ENCODE assay signal across 8 cellular contexts in the genomic region with DNA sequence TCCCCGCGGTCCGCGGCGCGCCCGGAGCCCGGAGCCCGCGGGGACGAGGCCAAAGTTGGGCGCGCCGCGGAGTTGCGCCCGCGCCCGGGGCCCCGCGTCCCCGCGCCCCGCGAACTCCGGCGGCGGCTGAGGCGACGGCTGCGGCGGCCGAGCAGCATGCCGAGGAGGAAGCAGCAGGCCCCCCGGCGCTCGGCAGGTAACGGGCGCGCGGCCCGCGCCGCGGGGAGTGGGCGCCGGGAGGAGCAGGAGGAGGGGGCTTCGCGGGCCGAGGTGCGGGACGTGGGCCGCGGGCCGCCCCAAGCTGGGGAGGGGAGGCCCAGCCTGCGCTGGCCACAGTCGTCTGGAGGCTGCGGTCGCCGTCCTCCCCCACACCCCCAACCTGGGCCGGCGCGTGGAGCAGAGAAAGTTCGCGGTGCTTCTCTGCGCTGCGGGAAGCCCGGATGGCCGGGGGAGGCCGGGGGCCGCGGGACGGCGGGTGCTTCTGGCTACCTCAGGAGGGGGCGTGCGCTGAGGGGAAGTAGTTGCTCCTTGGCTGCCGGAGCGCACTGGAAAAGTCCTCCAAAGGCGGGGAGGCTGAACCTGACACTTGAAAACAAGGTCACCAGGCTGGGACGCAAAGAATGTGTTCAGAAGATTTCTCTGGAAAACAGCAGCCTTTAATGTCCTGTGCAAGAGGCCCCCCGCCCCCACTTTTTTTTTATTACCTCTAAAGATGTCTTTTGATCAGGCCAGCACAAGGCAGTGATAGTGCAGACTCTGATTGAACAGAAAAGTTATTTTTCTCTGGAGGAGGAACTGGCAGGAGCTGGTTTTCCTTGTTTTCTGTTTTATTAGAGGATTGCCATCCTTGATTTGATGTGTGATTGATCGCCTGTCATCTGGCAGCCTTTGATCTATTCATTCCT. TPM values are rescaled to one million over a fixed set of nuclear protein-coding genes. Genes with fewer than 3 reads are reported as not detected.
DNase-seq lines count a peak whose midpoint lies in the region; ATAC-seq and TF ChIP-seq lines count a peak whose summit lies in the region.

No MANE protein-coding gene starts in this region.

- TF ChIP-seq CTCF in GM12864 (IDR thresholded peaks at IDR 0.05; ENCODE audit: low read depth, low read length, missing control alignments) (no peak), breast epithelium (IDR thresholded peaks at IDR 0.05) (no peak)

- peaks cover 37% of the 10 kb centered on the region for H3K4me1 ChIP-seq in ACC112 (ENCODE audit: control insufficient read depth, insufficient read depth, low read length, unreplicated experiment)
- H3K4me1 ChIP-seq in breast epithelium: peaks cover 0 to 3% of the 10 kb centered on the region in 2 donors

- H3K4me3 ChIP-seq in ACC112 (ENCODE audit: low read depth, low read length) (peak overlapping the region; percentile 82), GM12864 (ENCODE audit: low read depth, low read length) (peak overlapping the region; percentile 64), breast epithelium (peak overlapping the region; percentile 82 to 93 (median 90))

- peak overlapping the region; percentile 67 for H3K27ac Mint-ChIP-seq in stimulated activated effector memory CD8-positive, alpha-beta T cell treated with anti-CD3 and anti-CD28 coated beads, Interleukin-12 subunit alpha, Interleukin-12 subunit beta, amount 100 ng/mL, for 72 hours

- DNase-seq in GM12864 (ENCODE audit: low read depth) (no peak), RPMI7951 (ENCODE audit: low read depth) (peak; percentile 28), breast epithelium (ENCODE audit: low spot score in 2 of 2) (no peak), kidney tubule cell (ENCODE audit: low spot score) (peak; percentile 23), mucosa of gallbladder (ENCODE audit: low spot score) (no peak)
- peak; percentile 15 to 68 for DNase-seq in stimulated activated effector memory CD8-positive, alpha-beta T cell treated with anti-CD3 and anti-CD28 coated beads, Interleukin-12 subunit alpha, Interleukin-12 subunit beta, amount 100 ng/mL, for 72 hours (ENCODE audit: low spot score in 2 of 2)

- no peak overlapping the region for H2AFZ ChIP-seq in ACC112 (ENCODE audit: low read length, unreplicated experiment)

- peaks cover 44% of the 10 kb centered on the region for H3K79me2 ChIP-seq in ACC112 (ENCODE audit: control insufficient read depth, insufficient read depth, low read length, unreplicated experiment)

- H3K36me3 ChIP-seq in ACC112 (ENCODE audit: insufficient read depth, low read length): no peaks in the 10 kb centered on the region
- H3K36me3 ChIP-seq in breast epithelium: no peaks in the 10 kb centered on the region

- peaks cover 41% of the 10 kb centered on the region for H3K36me3 Mint-ChIP-seq in stimulated activated effector memory CD8-positive, alpha-beta T cell treated with anti-CD3 and anti-CD28 coated beads, Interleukin-12 subunit alpha, Interleukin-12 subunit beta, amount 100 ng/mL, for 72 hours

- no peaks in the 10 kb centered on the region for H3K27me3 ChIP-seq in ACC112 (ENCODE audit: insufficient read depth, low read length)
- H3K27me3 ChIP-seq in breast epithelium: no peaks in the 10 kb centered on the region

- no peak overlapping the region for H3K27ac ChIP-seq in ACC112 (ENCODE audit: low read depth, low read length)
- H3K27ac ChIP-seq in breast epithelium: peak overlapping the region; percentile 80 to 93

- peaks cover 53% of the 10 kb centered on the region for H3K4me1 Mint-ChIP-seq in stimulated activated effector memory CD8-positive, alpha-beta T cell treated with anti-CD3 and anti-CD28 coated beads, Interleukin-12 subunit alpha, Interleukin-12 subunit beta, amount 100 ng/mL, for 72 hours

- no peak for ATAC-seq in stimulated activated effector memory CD8-positive, alpha-beta T cell treated with anti-CD3 and anti-CD28 coated beads, Interleukin-12 subunit alpha, Interleukin-12 subunit beta, amount 100 ng/mL, for 72 hours
- ATAC-seq in GM19328 (IDR thresholded peaks at IDR 0.05; ENCODE audit: unreplicated experiment): no peak

- H3K9me3 Mint-ChIP-seq in stimulated activated effector memory CD8-positive, alpha-beta T cell treated with anti-CD3 and anti-CD28 coated beads, Interleukin-12 subunit alpha, Interleukin-12 subunit beta, amount 100 ng/mL, for 72 hours: no peaks in the 10 kb centered on the region

- H3K9me3 ChIP-seq in breast epithelium: no peaks in the 10 kb centered on the region

- TF ChIP-seq POLR2A in breast epithelium (IDR thresholded peaks at IDR 0.05): no peak

- intact Hi-C loops in breast epithelium (cut with DNase I; ENCODE audit: low total_unique reads): no loop called here

- peak overlapping the region; percentile 100 for H3K4me3 Mint-ChIP-seq in stimulated activated effector memory CD8-positive, alpha-beta T cell treated with anti-CD3 and anti-CD28 coated beads, Interleukin-12 subunit alpha, Interleukin-12 subunit beta, amount 100 ng/mL, for 72 hours

RNA-seq across cellular contexts. Expression of gene TSHZ1, which starts 1.4 kb away (rescaled TPM):
- 7.6 and 8.4 TPM in 2 replicates for total RNA-seq in RPMI7951 (2014; rRNA removed; shearing (Covaris generic))
- total RNA-seq in breast epithelium (10 to 100 TPM; 12.3 to 18.3 (median 16.4) TPM), mucosa of gallbladder (32.0 TPM)

RNA-seq across cellular contexts. Expression of gene PTGR3, which starts 3.0 kb away (rescaled TPM):
- 7.2 and 10.0 TPM in 2 replicates for total RNA-seq in RPMI7951 (2014; rRNA removed; shearing (Covaris generic))
- total RNA-seq in breast epithelium (10 to 100 TPM; 21.3 to 32.9 (median 22.9) TPM), mucosa of gallbladder (41.1 TPM)

Comparison
In these comparisons a context has a peak if more than half of its experiments do, and no peak if none do; other contexts are left out.
1. DNase-seq: peak in RPMI7951 (single experiment), kidney tubule cell (single experiment) and stimulated activated effector memory CD8-positive, alpha-beta T cell treated with anti-CD3 and anti-CD28 coated beads, Interleukin-12 subunit alpha, Interleukin-12 subunit beta, amount 100 ng/mL, for 72 hours (2 of 2); none in GM12864 (single experiment), breast epithelium (0 of 2) and mucosa of gallbladder (single experiment).
2. Peak in every context shown above with its lines, with median percentiles within 50 percentile points of each other: H3K4me3 ChIP-seq.